In the genomic region with DNA sequence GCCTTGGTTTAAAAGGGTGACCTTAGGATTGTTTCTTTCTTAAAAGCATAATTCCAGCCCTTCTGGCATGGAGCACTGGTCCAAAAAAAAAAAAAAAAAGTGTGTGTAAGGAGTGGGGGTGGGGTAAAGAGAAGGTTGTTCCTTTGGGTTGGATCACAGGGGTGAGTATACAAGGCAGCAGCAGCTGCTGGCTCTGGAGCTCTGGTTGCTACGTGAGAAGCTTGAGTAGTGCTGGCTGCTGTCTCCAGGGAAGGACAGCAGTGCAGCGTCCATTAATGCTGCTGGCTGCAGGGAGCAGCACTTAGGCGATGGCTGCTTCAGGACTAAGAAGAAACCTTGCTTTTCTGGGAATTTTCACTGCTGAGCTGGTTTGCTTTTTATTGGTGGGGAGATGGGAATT, we compare ENCODE assay signal across 8 cellular contexts. TPM values are rescaled to one million over a fixed set of nuclear protein-coding genes. Genes with fewer than 3 reads are reported as not detected.
DNase-seq lines count a peak whose midpoint lies in the region; ATAC-seq and TF ChIP-seq lines count a peak whose summit lies in the region.

No MANE protein-coding gene starts in this region.

- TF ChIP-seq POLR2A in HCT116 (IDR thresholded peaks at IDR 0.05; ENCODE audit: borderline replicate concordance, extremely low read depth, insufficient read depth, insufficient read length): no peak

- ATAC-seq in HCT116: no peak
- ATAC-seq in left ventricle myocardium superior: peak; percentile 31
- no peak for ATAC-seq in HG02885 (IDR thresholded peaks at IDR 0.05; ENCODE audit: poor library complexity, unreplicated experiment)
- ATAC-seq in GM18873 (IDR thresholded peaks at IDR 0.05; ENCODE audit: low FRiP score, unreplicated experiment): no peak

- peak overlapping the region; percentile 97 for H3K4me3 ChIP-seq in BJ (ENCODE audit: low read depth, low read length)
- H3K4me3 ChIP-seq in HCT116 (replicated peaks in 1 of 2; ENCODE audit: low read depth in 1 of 2, low read length in 2 of 2): peak overlapping the region; percentile 71 to 98; a peak in 3 of 4 replicates
- H3K4me3 ChIP-seq in parathyroid adenoma (ENCODE audit: low read depth, low read length): peak overlapping the region; percentile 20

- H3K79me2 ChIP-seq in HCT116 (ENCODE audit: insufficient read depth, low read length) (peaks cover 87% of the 10 kb centered on the region), parathyroid adenoma (peaks cover 40% of the 10 kb centered on the region)

- H3K4me2 ChIP-seq in HCT116 (ENCODE audit: low read length): peak overlapping the region; percentile 94
- peak overlapping the region; percentile 97 for H3K4me2 ChIP-seq in parathyroid adenoma (ENCODE audit: low read length)

- POLR2A ChIA-PET in BJ (lab: Charles Lee) (interaction anchor here (0.5 to 0.6 kb wide), 2 partner anchors 19 to 54 kb away, joined by 3 to 9 read pairs; no protein-coding TSS in a partner anchor), HCT116 (lab: Charles Lee) (interaction anchor here (1.3 kb wide), 1 partner anchor 21 kb away, joined by 4 read pairs; no protein-coding TSS in a partner anchor)

- no peaks in the 10 kb centered on the region; the same call in 1 of the 2 replicates for H3K36me3 ChIP-seq in BJ (ENCODE audit: control insufficient read depth, insufficient read depth, low read length)
- peaks cover 3 to 8% of the 10 kb centered on the region in 2 experiments; a peak in 2 of 4 replicates for H3K36me3 ChIP-seq in HCT116 (ENCODE audit: control insufficient read depth in 1 of 2, insufficient read depth in 2 of 2, low read length in 2 of 2)
- H3K36me3 ChIP-seq in parathyroid adenoma (ENCODE audit: control insufficient read depth, insufficient read depth, low read length): no peaks in the 10 kb centered on the region

- H3K4me1 ChIP-seq in HCT116 (ENCODE audit: control insufficient read depth in 1 of 2, insufficient read depth in 2 of 2, low read length in 2 of 2) (peaks cover 53 to 68% of the 10 kb centered on the region in 2 experiments), parathyroid adenoma (peaks cover 29% of the 10 kb centered on the region)

- DNase-seq in BJ (ENCODE audit: low read depth) (peak; percentile 72), HCT116 (ENCODE audit: low read depth, low spot score) (peak; percentile 26), NCI-H748 (lab: John Stamatoyannopoulos, UW; ENCODE audit: unreplicated experiment) (peak; percentile 85), amygdala (lab: John Stamatoyannopoulos, UW) (peak in 44 of 56 donors; percentile 5 to 76 (median 41)), left ventricle myocardium superior (peak; percentile 87)

- H3K9ac ChIP-seq in HCT116 (ENCODE audit: low read length) (peak overlapping the region; percentile 99), parathyroid adenoma (no peak overlapping the region)

- peak overlapping the region; percentile 93; the same call in 1 of the 2 replicates for H3K27ac ChIP-seq in HCT116 (ENCODE audit: low read depth, low read length)
- H3K27ac ChIP-seq in parathyroid adenoma: peak overlapping the region; percentile 95

- no peaks in the 10 kb centered on the region for H3K27me3 ChIP-seq in BJ (ENCODE audit: control insufficient read depth, insufficient read depth, low read length)
- no peaks in the 10 kb centered on the region for H3K27me3 ChIP-seq in HCT116 (ENCODE audit: insufficient read depth, low read length)
- no peaks in the 10 kb centered on the region for H3K27me3 ChIP-seq in parathyroid adenoma (ENCODE audit: control insufficient read depth, insufficient read depth, low read length)

- intact Hi-C loops in HCT116 (cut with micrococcal nuclease) (no loop called here), left ventricle myocardium superior (cut with micrococcal nuclease) (no loop called here)

- H2AFZ ChIP-seq in HCT116 (ENCODE audit: low read depth, low read length, poor library complexity, severe bottlenecking) (no peak overlapping the region), parathyroid adenoma (no peak overlapping the region)

- TF ChIP-seq CTCF in BJ (IDR thresholded peaks at IDR 0.05; ENCODE audit: insufficient read depth, low read depth, low read length) (no peak), HCT116 (IDR thresholded peaks at IDR 0.05 in 2 of 3, conservative IDR thresholded peaks at IDR 0.05 in 1 of 3; ENCODE audit: borderline replicate concordance in 1 of 3, insufficient read depth in 1 of 3, low read depth in 2 of 3, low read length in 2 of 3) (no peak), parathyroid adenoma (IDR thresholded peaks at IDR 0.05) (peak; percentile 6)

- no peak for TF ChIP-seq RAD21 in HCT116 (IDR thresholded peaks at IDR 0.05; ENCODE audit: low read depth)

- no peaks in the 10 kb centered on the region for H3K9me2 ChIP-seq in HCT116 (ENCODE audit: insufficient read depth)

- CTCF ChIA-PET in BJ (lab: Yijun Ruan, JAX) (interaction anchor here (0.9 to 1.1 kb wide), 2 partner anchors 24 to 26 kb away, joined by 3 read pairs; no protein-coding TSS in a partner anchor), HCT116 (lab: Charles Lee) (no interaction called here)

- no TSS peak for BruUV-seq in HCT116 (replicated peaks; lab: Mats Ljungman, UMichigan)

- RAD21 ChIA-PET in HCT116 (lab: Charles Lee; ENCODE audit: low non-redundant PET in 1 of 2, low total read pairs in 2 of 2, uncharacterized antibody in 2 of 2, unreplicated experiment in 2 of 2): interaction anchor here in 1 of 2 experiments (1.4 kb wide), 1 partner anchor 21 kb away, joined by 3 read pairs; no protein-coding TSS in a partner anchor

- no peaks in the 10 kb centered on the region for H3K9me3 ChIP-seq in HCT116 (ENCODE audit: control insufficient read depth in 1 of 2, insufficient read depth in 1 of 2, low read depth in 1 of 2, low read length in 2 of 2)
- H3K9me3 ChIP-seq in parathyroid adenoma (ENCODE audit: control insufficient read depth, low read length): no peaks in the 10 kb centered on the region

- H4K20me1 ChIP-seq in HCT116 (ENCODE audit: insufficient read depth): peaks cover 53% of the 10 kb centered on the region

TF ChIP-seq in HCT116, 20 proteins besides CTCF, POLR2A, EP300 and RAD21 (continues in another document):
- TF ChIP-seq, protein P1, sequence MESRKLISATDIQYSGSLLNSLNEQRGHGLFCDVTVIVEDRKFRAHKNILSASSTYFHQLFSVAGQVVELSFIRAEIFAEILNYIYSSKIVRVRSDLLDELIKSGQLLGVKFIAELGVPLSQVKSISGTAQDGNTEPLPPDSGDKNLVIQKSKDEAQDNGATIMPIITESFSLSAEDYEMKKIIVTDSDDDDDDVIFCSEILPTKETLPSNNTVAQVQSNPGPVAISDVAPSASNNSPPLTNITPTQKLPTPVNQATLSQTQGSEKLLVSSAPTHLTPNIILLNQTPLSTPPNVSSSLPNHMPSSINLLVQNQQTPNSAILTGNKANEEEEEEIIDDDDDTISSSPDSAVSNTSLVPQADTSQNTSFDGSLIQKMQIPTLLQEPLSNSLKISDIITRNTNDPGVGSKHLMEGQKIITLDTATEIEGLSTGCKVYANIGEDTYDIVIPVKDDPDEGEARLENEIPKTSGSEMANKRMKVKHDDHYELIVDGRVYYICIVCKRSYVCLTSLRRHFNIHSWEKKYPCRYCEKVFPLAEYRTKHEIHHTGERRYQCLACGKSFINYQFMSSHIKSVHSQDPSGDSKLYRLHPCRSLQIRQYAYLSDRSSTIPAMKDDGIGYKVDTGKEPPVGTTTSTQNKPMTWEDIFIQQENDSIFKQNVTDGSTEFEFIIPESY (IDR thresholded peaks at IDR 0.05; ENCODE audit: extremely low read depth, insufficient replicate concordance, low read length): no peak
- TF ChIP-seq EZH2 (IDR thresholded peaks at IDR 0.05): no peak
- TF ChIP-seq SIN3A (IDR thresholded peaks at IDR 0.05; ENCODE audit: low read depth): no peak
- no peak for TF ChIP-seq ZNF274 (IDR thresholded peaks at IDR 0.05; ENCODE audit: low read depth, low read length)
- TF ChIP-seq, protein P2, sequence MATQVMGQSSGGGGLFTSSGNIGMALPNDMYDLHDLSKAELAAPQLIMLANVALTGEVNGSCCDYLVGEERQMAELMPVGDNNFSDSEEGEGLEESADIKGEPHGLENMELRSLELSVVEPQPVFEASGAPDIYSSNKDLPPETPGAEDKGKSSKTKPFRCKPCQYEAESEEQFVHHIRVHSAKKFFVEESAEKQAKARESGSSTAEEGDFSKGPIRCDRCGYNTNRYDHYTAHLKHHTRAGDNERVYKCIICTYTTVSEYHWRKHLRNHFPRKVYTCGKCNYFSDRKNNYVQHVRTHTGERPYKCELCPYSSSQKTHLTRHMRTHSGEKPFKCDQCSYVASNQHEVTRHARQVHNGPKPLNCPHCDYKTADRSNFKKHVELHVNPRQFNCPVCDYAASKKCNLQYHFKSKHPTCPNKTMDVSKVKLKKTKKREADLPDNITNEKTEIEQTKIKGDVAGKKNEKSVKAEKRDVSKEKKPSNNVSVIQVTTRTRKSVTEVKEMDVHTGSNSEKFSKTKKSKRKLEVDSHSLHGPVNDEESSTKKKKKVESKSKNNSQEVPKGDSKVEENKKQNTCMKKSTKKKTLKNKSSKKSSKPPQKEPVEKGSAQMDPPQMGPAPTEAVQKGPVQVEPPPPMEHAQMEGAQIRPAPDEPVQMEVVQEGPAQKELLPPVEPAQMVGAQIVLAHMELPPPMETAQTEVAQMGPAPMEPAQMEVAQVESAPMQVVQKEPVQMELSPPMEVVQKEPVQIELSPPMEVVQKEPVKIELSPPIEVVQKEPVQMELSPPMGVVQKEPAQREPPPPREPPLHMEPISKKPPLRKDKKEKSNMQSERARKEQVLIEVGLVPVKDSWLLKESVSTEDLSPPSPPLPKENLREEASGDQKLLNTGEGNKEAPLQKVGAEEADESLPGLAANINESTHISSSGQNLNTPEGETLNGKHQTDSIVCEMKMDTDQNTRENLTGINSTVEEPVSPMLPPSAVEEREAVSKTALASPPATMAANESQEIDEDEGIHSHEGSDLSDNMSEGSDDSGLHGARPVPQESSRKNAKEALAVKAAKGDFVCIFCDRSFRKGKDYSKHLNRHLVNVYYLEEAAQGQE (IDR thresholded peaks at IDR 0.05; ENCODE audit: low read depth): no peak
- no peak for TF ChIP-seq TCF7L2 (IDR thresholded peaks at IDR 0.05; ENCODE audit: borderline replicate concordance, extremely low read depth, insufficient read depth, insufficient read length)
- TF ChIP-seq CEBPB (IDR thresholded peaks at IDR 0.05; ENCODE audit: low read depth): no peak
- TF ChIP-seq ELF1 (IDR thresholded peaks at IDR 0.05; ENCODE audit: borderline replicate concordance, low read depth): no peak
- TF ChIP-seq YY1 (IDR thresholded peaks at IDR 0.05; ENCODE audit: extremely low read depth, insufficient replicate concordance, low read depth, low read length): no peak
- no peak for TF ChIP-seq EGR1 (IDR thresholded peaks at IDR 0.05; ENCODE audit: low read depth)

RNA-seq across cellular contexts. Expression of a gene that starts 2.3 kb away (rescaled TPM):
- polyA plus RNA-seq in BJ (2011; rRNA removed): 47.4 and 55.1 TPM in 2 replicates
- 76.9 and 78.7 TPM in 2 replicates for polyA minus RNA-seq in BJ (2011; rRNA and poly(A)+ RNA removed)
- total RNA-seq in HCT116 (2021; ENCODE audit: unreplicated experiment): 141 TPM
- polyA plus RNA-seq in HCT116 (2012): 71.6 TPM in 2 replicates
- 60.2 TPM for total RNA-seq in left ventricle myocardium superior

RNA-seq across cellular contexts. Expression of a gene that starts 36.9 kb away (rescaled TPM):
- 18.2 and 38.5 TPM in 2 replicates for polyA plus RNA-seq in BJ (2011; rRNA removed)
- polyA minus RNA-seq in BJ (2011; rRNA and poly(A)+ RNA removed): 26.7 and 27.4 TPM in 2 replicates
- total RNA-seq in HCT116 (2021; ENCODE audit: unreplicated experiment) (79.5 TPM), left ventricle myocardium superior (58.6 TPM)
- polyA plus RNA-seq in HCT116 (2012): 47.9 and 57.4 TPM in 2 replicates

Comparison
In these comparisons a context has a peak if more than half of its experiments do, and no peak if none do; other contexts are left out.
1. DNase-seq: peak in every context shown above with its lines; median percentile 87 in left ventricle myocardium superior; 85 in NCI-H748; 72 in BJ; 41 in amygdala; 26 in HCT116.
2. H3K4me3 ChIP-seq: peak in every context shown above with its lines; median percentile 97 in BJ; 84 in HCT116; 20 in parathyroid adenoma.